In genomic region chr5:40689442-40689841, GRCh38 we compare ENCODE assay signal across 9 cellular contexts. TPM values are rescaled to one million over a fixed set of nuclear protein-coding genes. Genes with fewer than 3 reads are reported as not detected.
A peak's percentile ranks its signal among the peaks of the same experiment; 100 is the strongest.
DNase-seq lines count a peak whose midpoint lies in the region; ATAC-seq, FAIRE-seq and TF ChIP-seq lines count a peak whose summit lies in the region.
"Had no signal": no experiment of that assay in that cellular context is flagged by ENCODE, and none has a peak within 500 bp of the region (broad histone marks: within the 10 kb centered on the region; RNA-seq: fewer than 3 reads in every experiment).

No MANE protein-coding gene starts in this region.

- in situ Hi-C loops in mammary epithelial cell (cut with MboI; ENCODE audit: low sequenced_read_pairs in 2 of 2) = loop anchor here (10.0 to 25.0 kb wide), 5 partner anchors 185 to 1102 kb away; no protein-coding TSS in a partner anchor

- no peak overlapping the region for H2AFZ ChIP-seq in mammary epithelial cell (ENCODE audit: low read depth, low read length)

- H3K36me3 ChIP-seq in mammary epithelial cell (ENCODE audit: insufficient read depth, low read length) (peaks cover 11% of the 10 kb centered on the region), muscle layer of duodenum (ENCODE audit: control insufficient read depth in 1 of 2, insufficient read depth in 2 of 2, low read length in 2 of 2) (peaks cover 7 to 20% of the 10 kb centered on the region in 2 donors)

- DNase-seq in EL (peak; percentile 96), H54 (ENCODE audit: insufficient read length, low spot score) (peak; percentile 80), NOMO-1 (lab: John Stamatoyannopoulos, UW; ENCODE audit: unreplicated experiment in 2 of 2) (peak; percentile 74 to 95), mammary epithelial cell (peak; percentile 93), WTC11 (ENCODE audit: low spot score) (no peak), dorsolateral prefrontal cortex (no peak)

- H4K20me1 ChIP-seq in mammary epithelial cell (ENCODE audit: insufficient read depth, low read length) = no peaks in the 10 kb centered on the region

- H3K27me3 ChIP-seq in mammary epithelial cell (ENCODE audit: insufficient read depth, low read length) = no peaks in the 10 kb centered on the region
- H3K27me3 ChIP-seq in muscle layer of duodenum (ENCODE audit: low read depth, low read length) = no peaks in the 10 kb centered on the region
- peaks cover 0 to 12% (median 0%) of the 10 kb centered on the region in 45 donors for H3K27me3 ChIP-seq in dorsolateral prefrontal cortex

- intact Hi-C loops in mammary epithelial cell (cut with micrococcal nuclease) (loop anchor here (2.0 to 5.0 kb wide), 3 partner anchors 189 to 1111 kb away; no protein-coding TSS in a partner anchor), dorsolateral prefrontal cortex (cut with DNase I) (loop anchor here (2.0 to 5.0 kb wide), 4 partner anchors 741 to 1112 kb away; no protein-coding TSS in a partner anchor)

- no peak for ATAC-seq in WTC11
- no peak for ATAC-seq in HG03095 (IDR thresholded peaks at IDR 0.05; ENCODE audit: unreplicated experiment)

- no peak overlapping the region for H3K4me3 Mint-ChIP-seq in WTC11
- H3K4me3 Mint-ChIP-seq: neural crest cell had no signal

- peak overlapping the region; percentile 68 for H3K27ac ChIP-seq in mammary epithelial cell (ENCODE audit: insufficient read depth, low read depth, low read length)
- peak overlapping the region; percentile 47 for H3K27ac ChIP-seq in muscle layer of duodenum (ENCODE audit: low read length)
- H3K27ac ChIP-seq in dorsolateral prefrontal cortex = no peak overlapping the region

- BruUV-seq in mammary epithelial cell (replicated peaks; lab: Mats Ljungman, UMichigan) = no TSS peak

- H3K9me3 Mint-ChIP-seq in WTC11 = peaks cover 3% of the 10 kb centered on the region
- H3K9me3 Mint-ChIP-seq: neural crest cell had no signal

- peaks cover 56% of the 10 kb centered on the region for H3K79me2 ChIP-seq in mammary epithelial cell (ENCODE audit: insufficient read depth, low read length)

- dilution Hi-C loops in mammary epithelial cell (cut with HindIII; ENCODE audit: low sequenced_read_pairs) = loop anchor here (25.0 kb wide), 1 partner anchor 277 kb away; no protein-coding TSS in a partner anchor

- peaks cover 6% of the 10 kb centered on the region; the same call in 1 of the 2 replicates for H3K27me3 Mint-ChIP-seq in WTC11 (ENCODE audit: low read depth)

- H3K9ac ChIP-seq in mammary epithelial cell (ENCODE audit: insufficient read depth, low read length) = no peak overlapping the region

- TF ChIP-seq CTCF in mammary epithelial cell (conservative IDR thresholded peaks at IDR 0.05 in 1 of 2, IDR thresholded peaks at IDR 0.05 in 1 of 2; ENCODE audit: extremely low read depth in 1 of 2, insufficient read depth in 1 of 2, low read depth in 1 of 2, low read length in 2 of 2) (no peak), WTC11 (IDR thresholded peaks at IDR 0.05) (no peak), dorsolateral prefrontal cortex (IDR thresholded peaks at IDR 0.05 in 54 of 56, conservative IDR thresholded peaks at IDR 0.05 in 2 of 56; ENCODE audit: low read depth in 1 of 56, partially characterized antibody in 56 of 56) (no peak)

- no peak for TF ChIP-seq POLR2A in H54 (IDR thresholded peaks at IDR 0.05; ENCODE audit: low read depth, low read length)

- H3K27ac Mint-ChIP-seq in WTC11 = no peak overlapping the region

- peaks cover 27% of the 10 kb centered on the region for H3K4me1 ChIP-seq in mammary epithelial cell (ENCODE audit: insufficient read depth, low read length)
- H3K4me1 ChIP-seq in muscle layer of duodenum (ENCODE audit: control insufficient read depth in 1 of 2, insufficient read depth in 2 of 2, low read length in 2 of 2) = peaks cover 8 to 14% of the 10 kb centered on the region in 2 donors

- H3K4me3 ChIP-seq in mammary epithelial cell (replicated peaks in 1 of 3; ENCODE audit: insufficient read depth in 1 of 3, low read depth in 2 of 3, low read length in 3 of 3) (no peak overlapping the region), muscle layer of duodenum (ENCODE audit: low read depth in 1 of 2, low read length in 2 of 2) (no peak overlapping the region), dorsolateral prefrontal cortex (no peak overlapping the region)

- 0% methylated on average over 3 of the region's 3 CpGs for WGBS in mammary epithelial cell (ENCODE audit: low coverage, missing lambda C conversion rate)

- no peaks in the 10 kb centered on the region for H3K4me1 Mint-ChIP-seq in WTC11
- H3K4me1 Mint-ChIP-seq: neural crest cell had no signal

- peaks cover under 1% of the 10 kb centered on the region; the same call in 1 of the 2 replicates for H3K36me3 Mint-ChIP-seq in WTC11

- FAIRE-seq in H54 (lab: Jason Lieb, UNC) = peak; percentile 100

- H3K9me3 ChIP-seq in mammary epithelial cell (replicated peaks; ENCODE audit: insufficient read depth, low read length) (no peaks in the 10 kb centered on the region), muscle layer of duodenum (ENCODE audit: control insufficient read depth in 1 of 2, low read length in 2 of 2) (no peaks in the 10 kb centered on the region)

- CTCF ChIA-PET in mammary epithelial cell (lab: Charles Lee; ENCODE audit: low non-redundant PET) (interaction anchor here (0.5 to 0.9 kb wide), 3 partner anchors 11 to 607 kb away, joined by 4 to 13 read pairs (median 10); no protein-coding TSS in a partner anchor), WTC11 (lab: Charles Lee) (interaction anchor here (0.6 kb wide), 1 partner anchor 45 kb away, joined by 3 read pairs; no protein-coding TSS in a partner anchor)

- POLR2A ChIA-PET in WTC11 (lab: Charles Lee) = interaction anchor here (0.5 kb wide), 1 partner anchor 197 kb away, joined by 6 read pairs; no protein-coding TSS in a partner anchor

- peak overlapping the region; percentile 34 for H3K4me2 ChIP-seq in mammary epithelial cell (ENCODE audit: insufficient read depth, low read depth, low read length)

TF ChIP-seq in WTC11, 78 proteins besides CTCF, POLR2A, EP300 and RAD21 (continues in another document):
- TF ChIP-seq ZBTB43 (CRISPR knock-in tag; IDR thresholded peaks at IDR 0.05) = no peak
- TF ChIP-seq NFATC4 (CRISPR knock-in tag; IDR thresholded peaks at IDR 0.05) = no peak
- no peak for TF ChIP-seq RELA (CRISPR knock-in tag; IDR thresholded peaks at IDR 0.05; ENCODE audit: borderline replicate concordance)
- TF ChIP-seq NR3C1 (CRISPR knock-in tag; conservative IDR thresholded peaks at IDR 0.05; ENCODE audit: low read depth) = no peak
- TF ChIP-seq PREB (CRISPR knock-in tag; IDR thresholded peaks at IDR 0.05; ENCODE audit: borderline replicate concordance) = no peak
- TF ChIP-seq GTF2I (CRISPR knock-in tag; conservative IDR thresholded peaks at IDR 0.05) = no peak
- TF ChIP-seq FOXJ3 (CRISPR knock-in tag; IDR thresholded peaks at IDR 0.05; ENCODE audit: borderline replicate concordance) = no peak
- TF ChIP-seq ZNF219 (CRISPR knock-in tag; IDR thresholded peaks at IDR 0.05; ENCODE audit: borderline replicate concordance) = no peak
- TF ChIP-seq ZSCAN18 (CRISPR knock-in tag; IDR thresholded peaks at IDR 0.05) = no peak
- no peak for TF ChIP-seq ETV6 (CRISPR knock-in tag; IDR thresholded peaks at IDR 0.05)
- no peak for TF ChIP-seq ZNF317 (CRISPR knock-in tag; IDR thresholded peaks at IDR 0.05; ENCODE audit: borderline replicate concordance, low read depth)
- TF ChIP-seq TEAD4 (CRISPR knock-in tag; IDR thresholded peaks at IDR 0.05) = no peak
- no peak for TF ChIP-seq E2F1 (CRISPR knock-in tag; IDR thresholded peaks at IDR 0.05)
- TF ChIP-seq TEAD1 (CRISPR knock-in tag; IDR thresholded peaks at IDR 0.05) = no peak

RNA-seq across cellular contexts. Expression of gene PTGER4, which starts 9.7 kb away (rescaled TPM):
- 10 to 100 TPM in 1 of 2 donors, 1 to 10 TPM in 1; 4.9 to 13.2 TPM for total RNA-seq in mammary epithelial cell
- 7.6 TPM for polyA plus RNA-seq in mammary epithelial cell
- 2.1 TPM for polyA minus RNA-seq in mammary epithelial cell
- 0.92 to 3.1 TPM (median 0.96 TPM) in 3 replicates for total RNA-seq in WTC11 (2021)
- total RNA-seq in dorsolateral prefrontal cortex = 1 to 10 TPM in 96 of 120 experiments, under 1 TPM in 24; 0.46 to 6.9 (median 1.8) TPM
- total RNA-seq: neural crest cell had no signal

Comparison
In these comparisons a context has a peak if more than half of its experiments do, and no peak if none do; other contexts are left out.
1. DNase-seq: peak in EL (single experiment), H54 (single experiment), NOMO-1 (2 of 2) and mammary epithelial cell (single experiment); none in WTC11 (single experiment) and dorsolateral prefrontal cortex (0 of 10).
2. H3K27ac ChIP-seq: peak in mammary epithelial cell (single experiment) and muscle layer of duodenum (single experiment); none in dorsolateral prefrontal cortex (0 of 59).